ENCODE assay signal across 7 cellular contexts in the genomic region with DNA sequence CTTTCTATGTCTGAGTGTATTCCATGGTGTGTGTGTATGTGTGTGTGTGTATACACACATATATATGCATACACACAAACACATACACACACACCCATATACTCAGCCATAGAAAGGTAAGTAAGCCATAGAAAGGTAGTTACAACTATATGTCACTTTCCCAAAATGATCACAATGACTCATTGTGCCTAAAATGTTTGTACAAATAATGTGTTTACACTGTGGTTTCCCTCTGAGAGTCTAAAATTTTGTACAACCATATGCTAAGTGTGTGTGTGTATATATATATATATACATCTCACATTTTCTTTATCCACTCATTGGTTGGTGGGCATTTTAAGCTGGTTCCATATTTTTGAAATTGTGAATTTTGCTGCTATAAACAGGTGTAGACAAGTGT.
"Had no signal": no experiment of that assay in that cellular context is flagged by ENCODE, and none has a peak within 500 bp of the region (broad histone marks: within the 10 kb centered on the region; RNA-seq: fewer than 3 reads in every experiment).

No MANE protein-coding gene starts in this region.

- ATAC-seq: GM12878 had no signal

- DNase-seq: GDM1, GF-D8 had no signal

- FAIRE-seq: GM12878, GM12891, GM12892, GM18507, GM19239 had no signal

- H3K4me3 ChIP-seq: GM12878 had no signal
